ENCODE assay signal across 9 cellular contexts in genomic region chr12:55720071-55720564, GRCh38. TPM values are rescaled to one million over a fixed set of nuclear protein-coding genes. Genes with fewer than 3 reads are reported as not detected.
DNase-seq lines count a peak whose midpoint lies in the region; ATAC-seq and TF ChIP-seq lines count a peak whose summit lies in the region.
"Had no signal": no experiment of that assay in that cellular context is flagged by ENCODE, and none has a peak within 500 bp of the region (broad histone marks: within the 10 kb centered on the region; RNA-seq: fewer than 3 reads in every experiment).

Gene RDH5, plus strand, starts transcription at chr12:55720393. Its CDS starts 792 bp downstream, at chr12:55721185.

- no peak for TF ChIP-seq CTCF in MM.1S (IDR thresholded peaks at IDR 0.05; ENCODE audit: low read length)

- no peaks in the 10 kb centered on the region for H3K9me3 ChIP-seq in MM.1S (replicated peaks; ENCODE audit: insufficient read depth, low read length)

- H3K27ac Mint-ChIP-seq in activated CD8-positive, alpha-beta memory T cell treated with anti-CD3 and anti-CD28 coated beads, Interleukin-2, amount 10 ng/mL, durations not matched to agents 7 days and 5 days, result peak within 1 kb of the TSS; percentile 49

- no peak within 1 kb of the TSS for H3K4me3 Mint-ChIP-seq in activated CD8-positive, alpha-beta memory T cell treated with anti-CD3 and anti-CD28 coated beads, Interleukin-2, amount 10 ng/mL, durations not matched to agents 7 days and 5 days

- no peaks in the 10 kb centered on the region for H4K20me1 ChIP-seq in MM.1S (ENCODE audit: insufficient read depth, low read length)

- CTCF ChIA-PET in activated CD8-positive, alpha-beta memory T cell treated with anti-CD3 and anti-CD28 coated beads, Interleukin-2, amount 10 ng/mL, durations not matched to agents 7 days and 5 days (lab: Charles Lee), result interaction anchor here (1.0 to 11.3 kb wide), 5 partner anchors 10 to 206 kb away, joined by 3 to 233 read pairs (median 7); partner anchors contain the start of gene CD63

- no peaks in the 10 kb centered on the region for H3K27me3 ChIP-seq in MM.1S (replicated peaks; ENCODE audit: insufficient read depth, low read length)

- ATAC-seq in activated CD8-positive, alpha-beta memory T cell treated with anti-CD3 and anti-CD28 coated beads, Interleukin-2, amount 10 ng/mL, durations not matched to agents 7 days and 5 days, result no peak

- H3K9ac ChIP-seq in MM.1S (ENCODE audit: low read length), result no peak within 1 kb of the TSS

- no peak within 1 kb of the TSS for H3K4me2 ChIP-seq in MM.1S (ENCODE audit: low read depth, low read length)

- H3K9me3 Mint-ChIP-seq in activated CD8-positive, alpha-beta memory T cell treated with anti-CD3 and anti-CD28 coated beads, Interleukin-2, amount 10 ng/mL, durations not matched to agents 7 days and 5 days (ENCODE audit: low read depth), result no peaks in the 10 kb centered on the region

- peaks cover 68% of the 10 kb centered on the region for H3K4me1 Mint-ChIP-seq in activated CD8-positive, alpha-beta memory T cell treated with anti-CD3 and anti-CD28 coated beads, Interleukin-2, amount 10 ng/mL, durations not matched to agents 7 days and 5 days

- H3F3A ChIP-seq in MM.1S (ENCODE audit: insufficient read depth, low read length), result peaks cover 10% of the 10 kb centered on the region; the same call in 1 of the 2 replicates

- H3K27me3 Mint-ChIP-seq in activated CD8-positive, alpha-beta memory T cell treated with anti-CD3 and anti-CD28 coated beads, Interleukin-2, amount 10 ng/mL, durations not matched to agents 7 days and 5 days, result peaks cover 2% of the 10 kb centered on the region

- H3K36me3 Mint-ChIP-seq in activated CD8-positive, alpha-beta memory T cell treated with anti-CD3 and anti-CD28 coated beads, Interleukin-2, amount 10 ng/mL, durations not matched to agents 7 days and 5 days, result peaks cover 10% of the 10 kb centered on the region

- no peak for DNase-seq in activated CD8-positive, alpha-beta memory T cell treated with anti-CD3 and anti-CD28 coated beads, Interleukin-2, amount 10 ng/mL, durations not matched to agents 7 days and 5 days
- no peak for DNase-seq in activated CD8-positive, alpha-beta memory T cell treated with anti-CD3 and anti-CD28 coated beads, Interleukin-2, amount 50 U/mL, for 48 hours
- DNase-seq in dedifferentiated amniotic fluid mesenchymal stem cell (ENCODE audit: extremely low spot score), result peak; percentile 88
- DNase-seq in mucosa of gallbladder (ENCODE audit: low spot score), result peak; percentile 92
- DNase-seq in ureter (ENCODE audit: low spot score), result peak; percentile 63
- DNase-seq in NCI-H187 treated with DMSO at 0.1 percent for 48 hours (lab: John Stamatoyannopoulos, UW), result no peak
- no peak for DNase-seq in D341Med (ENCODE audit: low spot score)
- no peak for DNase-seq in MM.1S
- DNase-seq: DMS153 had no signal

- peaks cover 21% of the 10 kb centered on the region for H3K79me2 ChIP-seq in MM.1S (ENCODE audit: low read length)

- H3K4me3 ChIP-seq in MM.1S (ENCODE audit: low read length), result no peak within 1 kb of the TSS

- no peak within 1 kb of the TSS for H3K27ac ChIP-seq in MM.1S (ENCODE audit: low read length)

- H3K4me1 ChIP-seq in MM.1S (ENCODE audit: low read length), result peaks cover 15% of the 10 kb centered on the region

- no peak within 1 kb of the TSS for H2AFZ ChIP-seq in MM.1S (ENCODE audit: low read length)

- no peaks in the 10 kb centered on the region for H3K36me3 ChIP-seq in MM.1S (replicated peaks; ENCODE audit: insufficient read depth, low read length)

- no peaks in the 10 kb centered on the region for H3K9me2 ChIP-seq in MM.1S (replicated peaks; ENCODE audit: insufficient read depth, low read length)

RNA-seq across cellular contexts. Expression of gene RDH5, which starts in this region (rescaled TPM):
- 10 to 100 TPM; 11.1 to 14.4 TPM for total RNA-seq in activated CD8-positive, alpha-beta memory T cell treated with anti-CD3 and anti-CD28 coated beads, Interleukin-2, amount 10 ng/mL, durations not matched to agents 7 days and 5 days
- total RNA-seq in mucosa of gallbladder, result 43.0 TPM
- total RNA-seq in ureter, result 5.8 TPM

Comparison
In these comparisons a context has a peak if more than half of its experiments do, and no peak if none do; other contexts are left out.
1. DNase-seq: peak in dedifferentiated amniotic fluid mesenchymal stem cell (single experiment), mucosa of gallbladder (single experiment) and ureter (single experiment); none in activated CD8-positive, alpha-beta memory T cell treated with anti-CD3 and anti-CD28 coated beads, Interleukin-2, amount 10 ng/mL, durations not matched to agents 7 days and 5 days (single experiment), activated CD8-positive, alpha-beta memory T cell treated with anti-CD3 and anti-CD28 coated beads, Interleukin-2, amount 50 U/mL, for 48 hours (single experiment), NCI-H187 treated with DMSO at 0.1 percent for 48 hours (single experiment), D341Med (single experiment) and MM.1S (single experiment).